ENCODE assay signal across 22 cellular contexts in genomic region chr7:75861636-75862035, GRCh38. TPM values are rescaled to one million over a fixed set of nuclear protein-coding genes. Genes with fewer than 3 reads are reported as not detected.
DNase-seq lines count a peak whose midpoint lies in the region; ATAC-seq and TF ChIP-seq lines count a peak whose summit lies in the region.
"Had no signal": no experiment of that assay in that cellular context is flagged by ENCODE, and none has a peak within 500 bp of the region (broad histone marks: within the 10 kb centered on the region; RNA-seq: fewer than 3 reads in every experiment).

No MANE protein-coding gene starts in this region.

- DNase-seq in AG10803 (ENCODE audit: low read depth) (peak; percentile 74), NOMO-1 treated with dmso at 0.1 percent for 144 hours (lab: John Stamatoyannopoulos, UW; ENCODE audit: unreplicated experiment) (peak; percentile 75), fibroblast of pulmonary artery (ENCODE audit: low read depth) (peak; percentile 86), mucosa of descending colon (no peak), DMS153 (lab: John Stamatoyannopoulos, UW) (no peak)
- DNase-seq in stimulated activated CD4-positive, alpha-beta T cell treated with anti-CD3 and anti-CD28 coated beads, Interleukin-2, amount 100 ng/mL, for 24 hours: no peak
- DNase-seq: activated B cell treated with CpG ODN at 0.5 μM for 24 hours; amygdala; CD4-positive, alpha-beta T cell; DMS79 treated with DMSO at 0.1 percent for 48 hours; foreskin melanocyte; NCI-H1694 treated with DMSO at 0.1 percent for 48 hours; NCI-H345; nephron progenitor cell; SHP77; stimulated activated naive CD4-positive, alpha-beta T cell; T-helper 2 cell had no signal

- intact Hi-C loops in mucosa of descending colon (cut with DNase I, micrococcal nuclease): loop anchor here in 1 of 2 donors (10.0 kb wide), 1 partner anchor 163 kb away; no protein-coding TSS in a partner anchor

- no peaks in the 10 kb centered on the region for H3K9me3 ChIP-seq in mucosa of descending colon
- H3K9me3 ChIP-seq: HAP-1, prostate gland had no signal

- H3K4me1 ChIP-seq in mucosa of descending colon (ENCODE audit: low read depth): no peaks in the 10 kb centered on the region
- H3K4me1 ChIP-seq: HAP-1, prostate gland had no signal

- TF ChIP-seq CTCF in AG10803 (conservative IDR thresholded peaks at IDR 0.05; ENCODE audit: low read length) (no peak), fibroblast of pulmonary artery (IDR thresholded peaks at IDR 0.05; ENCODE audit: low read length, missing control alignments) (no peak), mucosa of descending colon (IDR thresholded peaks at IDR 0.05) (no peak)

- H3K36me3 ChIP-seq in mucosa of descending colon (ENCODE audit: low read depth): no peaks in the 10 kb centered on the region
- H3K36me3 ChIP-seq: HAP-1, prostate gland had no signal

- H3K4me3 ChIP-seq in AG10803 (ENCODE audit: low read length) (no peak overlapping the region), fibroblast of pulmonary artery (replicated peaks; ENCODE audit: low read depth, low read length) (no peak overlapping the region), mucosa of descending colon (no peak overlapping the region)
- H3K4me3 ChIP-seq: HAP-1, prostate gland had no signal

- ATAC-seq in mucosa of descending colon (peak; percentile 44), HG03432 (IDR thresholded peaks at IDR 0.05; ENCODE audit: unreplicated experiment) (no peak), HG03442 (IDR thresholded peaks at IDR 0.05; ENCODE audit: unreplicated experiment) (no peak)

RNA-seq across cellular contexts. Expression of gene RHBDD2, which starts 17.2 kb away (rescaled TPM):
- total RNA-seq in mucosa of descending colon: 10 to 100 TPM; 43.9 to 50.5 (median 47.3) TPM

RNA-seq across cellular contexts. Expression of gene CCL24, which starts 48.0 kb away (rescaled TPM):
- 10 to 100 TPM in 1 of 3 donors, 1 to 10 TPM in 2; 3.4 to 25.6 (median 6.9) TPM for total RNA-seq in mucosa of descending colon
- total RNA-seq: CD4-positive, alpha-beta T cell; HT1080; prostate gland had no signal

RNA-seq across cellular contexts. Expression of gene POR, which starts 53.3 kb away (rescaled TPM):
- 100 to 1,000 TPM in 2 of 3 donors, 10 to 100 TPM in 1; 76.4 to 122 (median 118) TPM for total RNA-seq in mucosa of descending colon

Comparison
In these comparisons a context has a peak if more than half of its experiments do, and no peak if none do; other contexts are left out.
1. DNase-seq: peak in AG10803 (single experiment), NOMO-1 treated with dmso at 0.1 percent for 144 hours (single experiment) and fibroblast of pulmonary artery (single experiment); none in mucosa of descending colon (0 of 3), stimulated activated CD4-positive, alpha-beta T cell treated with anti-CD3 and anti-CD28 coated beads, Interleukin-2, amount 100 ng/mL, for 24 hours (0 of 2) and DMS153 (single experiment).